In the genomic region with DNA sequence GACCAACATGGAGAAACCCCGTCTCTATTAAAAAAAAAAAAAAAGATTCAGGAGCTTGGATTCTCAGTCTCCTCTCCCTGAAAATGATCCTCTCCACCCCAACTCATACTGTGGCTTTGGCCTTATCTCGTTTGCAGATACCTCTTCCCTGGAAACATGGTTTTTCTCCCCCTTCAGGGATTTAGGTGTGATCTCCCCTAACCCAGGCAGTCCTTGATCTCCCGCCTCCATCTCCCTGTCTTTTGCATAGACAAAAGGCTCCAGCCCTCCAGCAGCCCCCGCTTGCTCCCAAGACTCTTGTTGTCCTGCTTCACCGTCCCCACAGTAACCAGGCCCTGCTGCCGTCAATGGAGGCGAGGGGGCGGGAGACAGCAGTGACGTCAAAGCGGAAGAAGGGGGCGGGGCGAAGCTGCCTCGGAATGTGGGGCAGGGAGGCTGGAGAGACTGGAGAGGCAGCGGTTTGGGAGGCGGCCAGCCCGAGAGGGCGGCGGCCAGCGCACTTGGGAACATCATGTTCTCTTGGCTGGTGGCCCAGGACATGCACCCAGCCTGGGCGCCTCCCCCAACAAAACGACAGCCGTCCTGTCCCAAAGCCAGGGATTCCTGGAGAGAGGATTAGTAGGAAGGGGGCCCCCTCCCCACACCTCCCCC, we compare ENCODE assay signal across 8 cellular contexts. TPM values are rescaled to one million over a fixed set of nuclear protein-coding genes. Genes with fewer than 3 reads are reported as not detected.
DNase-seq lines count a peak whose midpoint lies in the region; ATAC-seq and TF ChIP-seq lines count a peak whose summit lies in the region.

No MANE protein-coding gene starts in this region.

- no peaks in the 10 kb centered on the region for H3K27me3 ChIP-seq in Caco-2 (replicated peaks; ENCODE audit: control insufficient read depth, insufficient read depth, low read length)
- H3K27me3 ChIP-seq in adrenal gland = no peaks in the 10 kb centered on the region
- no peaks in the 10 kb centered on the region for H3K27me3 ChIP-seq in testis

- WGBS in adrenal gland, 4 donors = 0 to 2% (median 1%) methylated on average over 12 to 22 of the region's 22 CpGs
- WGBS in testis, 2 donors = 0 to 5% methylated on average over 16 to 22 of the region's 22 CpGs

- H3K9me3 ChIP-seq in Caco-2 (no peaks in the 10 kb centered on the region), KOPT-K1 (ENCODE audit: insufficient read depth, low read length, poor library complexity, severe bottlenecking) (no peaks in the 10 kb centered on the region), adrenal gland (replicated peaks in 1 of 3) (no peaks in the 10 kb centered on the region), testis (no peaks in the 10 kb centered on the region)

- H3K4me1 ChIP-seq in Caco-2 (peaks cover 19% of the 10 kb centered on the region), adrenal gland (replicated peaks in 1 of 2) (peaks cover 34 to 39% of the 10 kb centered on the region in 2 donors), testis (peaks cover 42% of the 10 kb centered on the region)

- DNase-seq in Caco-2 (peak; percentile 84 to 88), SW 1271 (lab: John Stamatoyannopoulos, UW) (peak; percentile 82 to 95), adrenal gland (peak; percentile 99 to 100 (median 100)), Right ventricle myocardium superior (peak; percentile 100), osteocyte (ENCODE audit: extremely low spot score, unreplicated experiment) (peak; percentile 100), testis (peak; percentile 99)

- H3K36me3 ChIP-seq in Caco-2 (ENCODE audit: control insufficient read depth, insufficient read depth, low read length) = no peaks in the 10 kb centered on the region
- peaks cover 16% of the 10 kb centered on the region for H3K36me3 ChIP-seq in KOPT-K1 (ENCODE audit: insufficient read depth, low read length)
- H3K36me3 ChIP-seq in adrenal gland (replicated peaks in 1 of 2) = peaks cover 0 to 21% of the 10 kb centered on the region in 2 donors
- no peaks in the 10 kb centered on the region for H3K36me3 ChIP-seq in testis (ENCODE audit: low read depth, missing control alignments)

- POLR2A ChIA-PET in Caco-2 (lab: Charles Lee) = interaction anchor here (1.2 kb wide), 1 partner anchor 19 kb away, joined by 3 read pairs; no protein-coding TSS in a partner anchor

- intact Hi-C loops in Caco-2 (cut with micrococcal nuclease; ENCODE audit: unreplicated experiment) = no loop called here
- intact Hi-C loops in adrenal gland (cut with DNase I) = no loop called here
- intact Hi-C loops in Right ventricle myocardium superior (cut with DNase I) = no loop called here
- intact Hi-C loops in testis (cut with DNase I; ENCODE audit: low total_unique reads) = loop anchor here (5.0 kb wide), 1 partner anchor 312 kb away; no protein-coding TSS in a partner anchor

- TF ChIP-seq POLR2A in adrenal gland (IDR thresholded peaks at IDR 0.05) (peak; percentile 81 to 88), testis (IDR thresholded peaks at IDR 0.05) (peak; percentile 78)

- H3K27ac ChIP-seq in KOPT-K1 (ENCODE audit: low read depth, low read length, poor library complexity, severe bottlenecking) = peak overlapping the region; percentile 28
- peak overlapping the region; percentile 99 to 100 (median 100) for H3K27ac ChIP-seq in adrenal gland
- peak overlapping the region; percentile 99 to 100 for H3K27ac ChIP-seq in testis

- H3K36me3 Mint-ChIP-seq in Caco-2 (ENCODE audit: insufficient read depth, unreplicated experiment) (peaks cover 16% of the 10 kb centered on the region), osteocyte (ENCODE audit: unreplicated experiment) (peaks cover 8% of the 10 kb centered on the region)

- ATAC-seq in Right ventricle myocardium superior (ENCODE audit: poor library complexity) (peak; percentile 57), GM21723 (IDR thresholded peaks at IDR 0.05; ENCODE audit: unreplicated experiment) (no peak)

- H3K27ac Mint-ChIP-seq in Caco-2 (ENCODE audit: unreplicated experiment) (peak overlapping the region; percentile 99), osteocyte (ENCODE audit: unreplicated experiment) (no peak overlapping the region)

- H3K9me3 Mint-ChIP-seq in Caco-2 (ENCODE audit: unreplicated experiment) = no peaks in the 10 kb centered on the region
- no peaks in the 10 kb centered on the region for H3K9me3 Mint-ChIP-seq in osteocyte (ENCODE audit: unreplicated experiment)

- H3K4me3 Mint-ChIP-seq in Caco-2 (ENCODE audit: unreplicated experiment) = peak overlapping the region; percentile 84
- H3K4me3 Mint-ChIP-seq in osteocyte (ENCODE audit: unreplicated experiment) = no peak overlapping the region

- CTCF ChIA-PET in Caco-2 (lab: Charles Lee) = no interaction called here

- H3K27me3 Mint-ChIP-seq in Caco-2 (ENCODE audit: insufficient read depth, unreplicated experiment) (no peaks in the 10 kb centered on the region), osteocyte (ENCODE audit: unreplicated experiment) (no peaks in the 10 kb centered on the region)

- H3K4me3 ChIP-seq in Caco-2 (ENCODE audit: low read depth, low read length) = peak overlapping the region; percentile 30
- peak overlapping the region in 3 of 4 donors; percentile 5 to 93 (median 74) for H3K4me3 ChIP-seq in adrenal gland
- peak overlapping the region; percentile 95 to 99 for H3K4me3 ChIP-seq in testis

- TF ChIP-seq CTCF in Caco-2 (IDR thresholded peaks at IDR 0.05; ENCODE audit: insufficient read depth in 1 of 2, low read depth in 1 of 2, low read length in 1 of 2, severe bottlenecking in 1 of 2, unreplicated experiment in 1 of 2) (no peak), adrenal gland (IDR thresholded peaks at IDR 0.05) (no peak), osteocyte (IDR thresholded peaks at IDR 0.05) (no peak), testis (IDR thresholded peaks at IDR 0.05) (peak in 1 of 3 experiments; percentile 10)

- no TSS peak for BruUV-seq in Caco-2 (replicated peaks; lab: Mats Ljungman, UMichigan)

- H3K4me1 Mint-ChIP-seq in Caco-2 (ENCODE audit: low read depth, unreplicated experiment) (peaks cover 21% of the 10 kb centered on the region), osteocyte (ENCODE audit: unreplicated experiment) (peaks cover 50% of the 10 kb centered on the region)

RNA-seq across cellular contexts. Expression of gene PER1, which starts 1.9 kb away (rescaled TPM):
- total RNA-seq in Caco-2 (2022) (10.6 and 10.8 TPM in 2 replicates), adrenal gland (100 to 1,000 TPM in 5 of 8 donors, 10 to 100 TPM in 3; 40.1 to 295 (median 108) TPM), Right ventricle myocardium superior (124 TPM), osteocyte (106 and 173 TPM in 2 replicates), testis (100 to 1,000 TPM in 1 of 2 donors, 10 to 100 TPM in 1; 96.0 to 119 TPM)
- polyA plus RNA-seq in adrenal gland (100 to 1,000 TPM in 2 of 3 donors, 10 to 100 TPM in 1; 12.4 to 360 (median 161) TPM), testis (ENCODE audit: insufficient read depth, low read depth, low replicate concordance) (55.1 TPM)

RNA-seq across cellular contexts. Expression of gene VAMP2, which starts 8.7 kb away (rescaled TPM):
- total RNA-seq in Caco-2 (2022) = 10.5 and 12.2 TPM in 2 replicates
- 100 to 1,000 TPM in 2 of 8 donors, 10 to 100 TPM in 6; 18.8 to 139 (median 61.5) TPM for total RNA-seq in adrenal gland
- polyA plus RNA-seq in adrenal gland = 100 to 1,000 TPM in 1 of 3 donors, 10 to 100 TPM in 2; 65.8 to 206 (median 81.2) TPM
- total RNA-seq in Right ventricle myocardium superior = 54.8 TPM
- total RNA-seq in osteocyte = 57.2 and 70.0 TPM in 2 replicates
- total RNA-seq in testis = 10 to 100 TPM; 66.3 to 76.5 TPM
- polyA plus RNA-seq in testis (ENCODE audit: insufficient read depth, low read depth, low replicate concordance) = 116 TPM

RNA-seq across cellular contexts. Expression of gene TMEM107, which starts 22.1 kb away (rescaled TPM):
- total RNA-seq in Caco-2 (2022) (5.4 TPM in 2 replicates), adrenal gland (10 to 100 TPM in 7 of 8 donors, 1 to 10 TPM in 1; 6.2 to 31.9 (median 20.1) TPM), Right ventricle myocardium superior (7.1 TPM), osteocyte (8.4 and 10.5 TPM in 2 replicates), testis (10 to 100 TPM; 17.2 to 23.2 TPM)
- polyA plus RNA-seq in adrenal gland (10 to 100 TPM in 2 of 3 donors, 1 to 10 TPM in 1; 8.3 to 14.0 (median 11.9) TPM), testis (ENCODE audit: insufficient read depth, low read depth, low replicate concordance) (31.8 TPM)

RNA-seq across cellular contexts. Expression of gene HES7, which starts 30.2 kb away (rescaled TPM):
- total RNA-seq in Caco-2 (2022) (not detected in 2 replicates), adrenal gland (under 1 TPM in 2 of 8 donors, not detected in 6; 0.29 to 0.34 TPM), Right ventricle myocardium superior (0.13 TPM), osteocyte (2.0 and 2.3 TPM in 2 replicates), testis (under 1 TPM in 1 of 2 donors, not detected in 1; 0.31 TPM)
- polyA plus RNA-seq in adrenal gland (1 to 10 TPM in 1 of 3 donors, under 1 TPM in 1, not detected in 1; 0.32 to 1.0 TPM), testis (ENCODE audit: insufficient read depth, low read depth, low replicate concordance) (0.25 TPM)

RNA-seq across cellular contexts. Expression of gene ALOXE3, which starts 35.8 kb away (rescaled TPM):
- total RNA-seq in Caco-2 (2022) = not detected in 2 replicates
- total RNA-seq in adrenal gland = not detected
- not detected for polyA plus RNA-seq in adrenal gland
- not detected for total RNA-seq in Right ventricle myocardium superior
- not detected in 2 replicates for total RNA-seq in osteocyte
- total RNA-seq in testis = 1 to 10 TPM; 2.2 to 4.3 TPM
- 2.7 TPM for polyA plus RNA-seq in testis (ENCODE audit: insufficient read depth, low read depth, low replicate concordance)

Comparison
In these comparisons a context has a peak if more than half of its experiments do, and no peak if none do; other contexts are left out.
1. H3K4me3 ChIP-seq: peak in every context shown above with its lines; median percentile 97 in testis; 74 in adrenal gland; 30 in Caco-2.
2. H3K27ac ChIP-seq: peak in every context shown above with its lines; median percentile 100 in adrenal gland; 100 in testis; 28 in KOPT-K1.